Comparison of ENCODE assay signal across 13 cellular contexts in genomic region chr5:163434410-163434866, GRCh38. TPM values are rescaled to one million over a fixed set of nuclear protein-coding genes. Genes with fewer than 3 reads are reported as not detected.
DNase-seq lines count a peak whose midpoint lies in the region; ATAC-seq and TF ChIP-seq lines count a peak whose summit lies in the region.
"Had no signal": no experiment of that assay in that cellular context is flagged by ENCODE, and none has a peak within 500 bp of the region (broad histone marks: within the 10 kb centered on the region; RNA-seq: fewer than 3 reads in every experiment).

No MANE protein-coding gene starts in this region.

- H3K27me3 Mint-ChIP-seq in Calu3 (ENCODE audit: unreplicated experiment) (no peaks in the 10 kb centered on the region), neural crest cell (ENCODE audit: low read depth) (peaks cover 3% of the 10 kb centered on the region)

- TF ChIP-seq POLR2A in sigmoid colon (IDR thresholded peaks at IDR 0.05): no peak

- no peak for TF ChIP-seq EP300 in sigmoid colon (IDR thresholded peaks at IDR 0.05)

- no peaks in the 10 kb centered on the region for H3K27me3 ChIP-seq in colonic mucosa
- H3K27me3 ChIP-seq in sigmoid colon: no peaks in the 10 kb centered on the region
- H3K27me3 ChIP-seq: thyroid gland had no signal

- TF ChIP-seq CTCF in Calu3 (IDR thresholded peaks at IDR 0.05; ENCODE audit: unreplicated experiment) (no peak), colonic mucosa (IDR thresholded peaks at IDR 0.05) (no peak), neural crest cell (conservative IDR thresholded peaks at IDR 0.05) (no peak), sigmoid colon (IDR thresholded peaks at IDR 0.05) (no peak)

- H3K36me3 Mint-ChIP-seq in Calu3 (ENCODE audit: insufficient read depth, unreplicated experiment) (peaks cover 32% of the 10 kb centered on the region), neural crest cell (ENCODE audit: low read depth) (no peaks in the 10 kb centered on the region)
- H3K36me3 Mint-ChIP-seq: naive B cell had no signal

- H3K9me3 Mint-ChIP-seq in Calu3 (ENCODE audit: low read depth, unreplicated experiment) (no peaks in the 10 kb centered on the region), neural crest cell (no peaks in the 10 kb centered on the region)
- H3K9me3 Mint-ChIP-seq: naive B cell had no signal

- no peak for ATAC-seq in HG03095 (IDR thresholded peaks at IDR 0.05; ENCODE audit: unreplicated experiment)
- no peak for ATAC-seq in GM19035 (IDR thresholded peaks at IDR 0.05; ENCODE audit: unreplicated experiment)
- ATAC-seq: T-helper 17 cell had no signal

- peaks cover 28% of the 10 kb centered on the region for H3K4me1 Mint-ChIP-seq in Calu3 (ENCODE audit: low read depth, unreplicated experiment)
- H3K4me1 Mint-ChIP-seq in neural crest cell: peaks cover 33% of the 10 kb centered on the region

- peak overlapping the region; percentile 35 for H3K27ac ChIP-seq in colonic mucosa
- no peak overlapping the region for H3K27ac ChIP-seq in sigmoid colon
- H3K27ac ChIP-seq: thyroid gland had no signal

- H3K9me3 ChIP-seq in colonic mucosa (no peaks in the 10 kb centered on the region), sigmoid colon (no peaks in the 10 kb centered on the region)
- H3K9me3 ChIP-seq: thyroid gland had no signal

- no TSS peak for BruUV-seq in Calu3 (replicated peaks; lab: Mats Ljungman, UMichigan)

- H3K4me3 Mint-ChIP-seq in Calu3 (ENCODE audit: low read depth, unreplicated experiment): no peak overlapping the region
- H3K4me3 Mint-ChIP-seq in neural crest cell: peak overlapping the region; percentile 35
- H3K4me3 Mint-ChIP-seq: T-helper 17 cell had no signal

- H3K27ac Mint-ChIP-seq in Calu3 (ENCODE audit: unreplicated experiment) (peak overlapping the region; percentile 53), neural crest cell (ENCODE audit: unreplicated experiment) (no peak overlapping the region)
- H3K27ac Mint-ChIP-seq: naive B cell, T-helper 17 cell had no signal

- H3K36me3 ChIP-seq in colonic mucosa (no peaks in the 10 kb centered on the region), sigmoid colon (no peaks in the 10 kb centered on the region)
- H3K36me3 ChIP-seq: thyroid gland had no signal

- H3K4me1 ChIP-seq in colonic mucosa (no peaks in the 10 kb centered on the region), sigmoid colon (peaks cover 0 to 16% (median 14%) of the 10 kb centered on the region in 4 donors)

- DNase-seq in Calu3 (peak; percentile 43), NCI-H69 (lab: John Stamatoyannopoulos, UW) (peak; percentile 82), colonic mucosa (peak; percentile 69), neural crest cell (ENCODE audit: low read depth, low spot score) (no peak), sigmoid colon (no peak), NCI-H2171 (lab: John Stamatoyannopoulos, UW) (no peak)
- DNase-seq: head of caudate nucleus, naive B cell, NCI-H526, T-helper 17 cell, thyroid gland had no signal

- 10 to 58% methylated on average over 3 of the region's 3 CpGs for WGBS in sigmoid colon, 2 donors

- H3K9ac ChIP-seq in colonic mucosa (ENCODE audit: low read depth in 2 of 2, low read length in 2 of 2): no peak overlapping the region

- CTCF ChIA-PET in Calu3 (lab: Charles Lee): interaction anchor here (1.2 kb wide), 1 partner anchor 25 kb away, joined by 3 read pairs; no protein-coding TSS in a partner anchor

- no peak overlapping the region for H3K4me3 ChIP-seq in colonic mucosa
- no peak overlapping the region for H3K4me3 ChIP-seq in sigmoid colon
- H3K4me3 ChIP-seq: thyroid gland had no signal

- intact Hi-C loops in Calu3 (cut with micrococcal nuclease; ENCODE audit: unreplicated experiment) (no loop called here), colonic mucosa (cut with DNase I) (no loop called here), sigmoid colon (cut with DNase I) (no loop called here)

RNA-seq across cellular contexts. Expression of gene CCNG1, which starts 3.0 kb away (rescaled TPM):
- 105 and 109 TPM in 2 replicates for total RNA-seq in Calu3 (2022)
- 100 to 1,000 TPM; 149 to 265 TPM for total RNA-seq in colonic mucosa
- 194 and 202 TPM in 2 replicates for total RNA-seq in neural crest cell
- total RNA-seq in sigmoid colon: 100 to 1,000 TPM; 119 to 181 (median 133) TPM
- polyA plus RNA-seq in sigmoid colon: 100 to 1,000 TPM in 2 of 3 donors, 10 to 100 TPM in 1; 78.0 to 180 (median 154) TPM

RNA-seq across cellular contexts. Expression of gene NUDCD2, which starts 25.5 kb away (rescaled TPM):
- total RNA-seq in Calu3 (2022) (36.5 and 44.9 TPM in 2 replicates), colonic mucosa (10 to 100 TPM; 24.6 to 32.9 TPM), neural crest cell (40.7 and 43.7 TPM in 2 replicates), sigmoid colon (10 to 100 TPM in 2 of 4 donors, 1 to 10 TPM in 2; 3.3 to 13.2 (median 8.1) TPM)
- polyA plus RNA-seq in sigmoid colon: 10 to 100 TPM in 1 of 3 donors, 1 to 10 TPM in 2; 8.2 to 11.8 (median 8.4) TPM

RNA-seq across cellular contexts. Expression of gene HMMR, which starts 26.0 kb away (rescaled TPM):
- total RNA-seq in Calu3 (2022) (52.7 and 54.3 TPM in 2 replicates), colonic mucosa (10 to 100 TPM; 10.6 to 44.5 TPM), neural crest cell (38.5 and 44.4 TPM in 2 replicates), sigmoid colon (1 to 10 TPM in 2 of 4 donors, not detected in 2; 1.1 to 3.0 TPM)
- polyA plus RNA-seq in sigmoid colon: 10 to 100 TPM in 1 of 3 donors, 1 to 10 TPM in 2; 1.2 to 18.1 (median 4.4) TPM

Comparison
In these comparisons a context has a peak if more than half of its experiments do, and no peak if none do; other contexts are left out.
1. DNase-seq: peak in Calu3 (single experiment), NCI-H69 (single experiment) and colonic mucosa (single experiment); none in neural crest cell (single experiment), sigmoid colon (single experiment) and NCI-H2171 (single experiment).